Comparison of ENCODE assay signal across 12 cellular contexts in the genomic region with DNA sequence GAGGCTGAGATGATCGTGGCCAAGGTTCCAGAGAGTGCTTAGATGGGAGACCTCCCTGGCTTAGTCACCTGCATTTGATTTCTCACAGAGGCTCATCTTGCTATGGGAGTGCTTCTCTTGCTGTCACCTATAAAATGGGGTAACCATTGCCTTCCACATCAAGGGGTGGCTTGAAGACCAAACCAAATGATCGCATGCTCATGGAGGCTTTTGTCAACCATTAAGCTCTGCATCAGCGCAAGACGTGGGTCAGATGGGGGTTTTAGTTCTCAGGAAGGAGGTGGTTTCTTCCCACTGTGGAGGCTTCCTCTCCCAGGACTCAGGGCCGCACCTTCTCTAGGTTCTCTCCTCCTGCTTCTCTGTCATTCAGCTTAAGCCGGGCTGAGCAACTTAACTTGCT. TPM values are rescaled to one million over a fixed set of nuclear protein-coding genes. Genes with fewer than 3 reads are reported as not detected.
"Had no signal": no experiment of that assay in that cellular context is flagged by ENCODE, and none has a peak within 500 bp of the region (broad histone marks: within the 10 kb centered on the region; RNA-seq: fewer than 3 reads in every experiment).

No MANE protein-coding gene starts in this region.

- H3K27ac Mint-ChIP-seq: GM23338, HFFc6 had no signal

- H2AFZ ChIP-seq: GM23338 had no signal

- ATAC-seq: GM23338, HCT116 had no signal

- H3K36me3 ChIP-seq: HAP-1 had no signal

- H3K4me3 Mint-ChIP-seq: GM23338, HFFc6 had no signal

- H3K4me3 ChIP-seq: GM23338, HAP-1 had no signal

- H3K9me3 ChIP-seq: HAP-1 had no signal

- DNase-seq: H7, HFFc6, IMR-90, Kasumi-1, KBM-7 had no signal

- H3K9ac ChIP-seq: KMS-11 had no signal

- H3K27ac ChIP-seq: KMS-11 had no signal

- H3K4me2 ChIP-seq: GM23338, KMS-11 had no signal

- FAIRE-seq: H1, HTR-8/SVneo had no signal

- H3K9me3 Mint-ChIP-seq: HFFc6 had no signal

RNA-seq across cellular contexts. Expression of gene NOX5, which starts 27.4 kb away (rescaled TPM):
- total RNA-seq: H1, H7, HT-29, IMR-90 had no signal
- polyA plus RNA-seq: GM23338 had no signal

RNA-seq across cellular contexts. Expression of gene SPESP1, which starts 56.8 kb away (rescaled TPM):
- total RNA-seq: GM23338, H1, HT-29 had no signal
- polyA plus RNA-seq: GM23338, H1 had no signal
